In genomic region chr1:2554621-2555387, GRCh38 we compare ENCODE assay signal across 8 cellular contexts. TPM values are rescaled to one million over a fixed set of nuclear protein-coding genes. Genes with fewer than 3 reads are reported as not detected.
A peak's percentile ranks its signal among the peaks of the same experiment; 100 is the strongest.
DNase-seq lines count a peak whose midpoint lies in the region; ATAC-seq, FAIRE-seq and TF ChIP-seq lines count a peak whose summit lies in the region.

No MANE protein-coding gene starts in this region.

- POLR2A ChIA-PET in T-cell (lab: Charles Lee) = no interaction called here

- H3K36me3 ChIP-seq in neural cell (ENCODE audit: insufficient read depth, low read length) = no peaks in the 10 kb centered on the region

- DNase-seq in GM12892 (ENCODE audit: insufficient read length) = peak; percentile 68
- peak in 32 of 34 experiments; percentile 28 to 72 (median 55) for DNase-seq in T-cell
- DNase-seq in chondrocyte (ENCODE audit: low spot score) = no peak
- no peak for DNase-seq in midbrain (lab: John Stamatoyannopoulos, UW)
- no peak for DNase-seq in Ammon's horn (ENCODE audit: low spot score)
- DNase-seq in GM19238 (ENCODE audit: insufficient read length, low spot score) = no peak

- no peak overlapping the region for H2AFZ ChIP-seq in neural cell (ENCODE audit: low read depth, low read length)

- CTCF ChIA-PET in T-cell (lab: Charles Lee) = interaction anchor here in 1 of 2 donors (0.8 kb wide), 1 partner anchor 30 kb away, joined by 3 read pairs; no protein-coding TSS in a partner anchor

- H3K9ac ChIP-seq in neural cell (ENCODE audit: low read length) = no peak overlapping the region

- no peak for TF ChIP-seq EP300 in neural cell (conservative IDR thresholded peaks at IDR 0.05; ENCODE audit: poor library complexity, severe bottlenecking)

- no peaks in the 10 kb centered on the region for H3K9me3 ChIP-seq in neural cell (ENCODE audit: low read length)

- H3K27ac Mint-ChIP-seq in T-cell (peak overlapping the region; percentile 95 to 98), chondrocyte (ENCODE audit: unreplicated experiment) (no peak overlapping the region)

- peak; percentile 69 for TF ChIP-seq CTCF in chondrocyte (IDR thresholded peaks at IDR 0.05)
- TF ChIP-seq CTCF in neural cell (IDR thresholded peaks at IDR 0.05; ENCODE audit: poor library complexity, severe bottlenecking) = peak; percentile 52

- no peak for TF ChIP-seq POLR2A in GM12892 (IDR thresholded peaks at IDR 0.05; ENCODE audit: low read depth, low read length)

- H3K4me3 Mint-ChIP-seq in T-cell (peak overlapping the region; percentile 47 to 98 (median 60)), chondrocyte (ENCODE audit: unreplicated experiment) (no peak overlapping the region)

- H3K9me3 Mint-ChIP-seq in T-cell (no peaks in the 10 kb centered on the region), chondrocyte (ENCODE audit: low read depth) (no peaks in the 10 kb centered on the region)

- no peak overlapping the region for H3K4me3 ChIP-seq in neural cell (ENCODE audit: low read length)

- TF ChIP-seq RAD21 in neural cell (conservative IDR thresholded peaks at IDR 0.05) = peak; percentile 52

- ATAC-seq in T-cell (replicated peaks in 1 of 4) (peak; percentile 30 to 51 (median 44)), GM21717 (IDR thresholded peaks at IDR 0.05; ENCODE audit: unreplicated experiment) (no peak)

- H3K9me2 ChIP-seq in neural cell (ENCODE audit: insufficient read depth, low read length) = no peaks in the 10 kb centered on the region

- no peaks in the 10 kb centered on the region for H3K79me2 ChIP-seq in neural cell (replicated peaks; ENCODE audit: insufficient read depth, low read length)

- H4K20me1 ChIP-seq in neural cell (ENCODE audit: insufficient read depth) = no peaks in the 10 kb centered on the region

- H3K27me3 ChIP-seq in neural cell (ENCODE audit: insufficient read depth, low read depth, low read length) = no peaks in the 10 kb centered on the region

- H3K4me2 ChIP-seq in neural cell (ENCODE audit: low read length) = no peak overlapping the region

- H3K27ac ChIP-seq in neural cell (ENCODE audit: low read length) = no peak overlapping the region

- no peaks in the 10 kb centered on the region for H3F3A ChIP-seq in neural cell (ENCODE audit: insufficient read depth, low read length, poor library complexity, severe bottlenecking)

- FAIRE-seq in GM12892 (lab: Jason Lieb, UNC) = peak; percentile 44

- H3K27me3 Mint-ChIP-seq in T-cell = no peaks in the 10 kb centered on the region
- H3K27me3 Mint-ChIP-seq in chondrocyte (ENCODE audit: low read depth) = no peaks in the 10 kb centered on the region

- H3K36me3 Mint-ChIP-seq in T-cell (peaks cover 3% of the 10 kb centered on the region), chondrocyte (ENCODE audit: low read depth) (no peaks in the 10 kb centered on the region)

- H3K4me1 Mint-ChIP-seq in T-cell (peaks cover 39 to 55% (median 40%) of the 10 kb centered on the region in 3 donors), chondrocyte (ENCODE audit: low read depth) (peaks cover 12% of the 10 kb centered on the region)

TF ChIP-seq in neural cell, 6 proteins besides CTCF, POLR2A, EP300 and RAD21:
- TF ChIP-seq EZH2 (IDR thresholded peaks at IDR 0.05; ENCODE audit: borderline replicate concordance, insufficient read depth, low read length, poor library complexity, severe bottlenecking) = no peak
- TF ChIP-seq SMC3 (conservative IDR thresholded peaks at IDR 0.05; ENCODE audit: poor library complexity) = peak; percentile 54
- TF ChIP-seq REST (IDR thresholded peaks at IDR 0.05; ENCODE audit: borderline replicate concordance) = no peak
- no peak for TF ChIP-seq POLR2AphosphoS5 (IDR thresholded peaks at IDR 0.05)
- TF ChIP-seq TAF1 (IDR thresholded peaks at IDR 0.05; ENCODE audit: low read depth) = no peak

RNA-seq across cellular contexts. Expression of gene TNFRSF14, which starts 1.4 kb away (rescaled TPM):
- polyA plus RNA-seq in GM12892 (2012; ENCODE audit: missing spikeins) = 117 TPM
- total RNA-seq in T-cell (100 to 1,000 TPM; 163 to 214 (median 211) TPM), chondrocyte (0.95 to 2.5 TPM (median 1.1 TPM) in 3 replicates)
- polyA plus RNA-seq in neural cell = 1.1 TPM in 2 replicates
- not detected in 2 replicates for polyA minus RNA-seq in neural cell

RNA-seq across cellular contexts. Expression of gene HES5, which starts 24.7 kb away (rescaled TPM):
- not detected for polyA plus RNA-seq in GM12892 (2012; ENCODE audit: missing spikeins)
- total RNA-seq in T-cell (not detected), chondrocyte (not detected in 3 replicates)
- polyA plus RNA-seq in neural cell = 0.81 TPM in 1 of 2 replicates, not detected in the other
- polyA minus RNA-seq in neural cell = 3.2 and 4.3 TPM in 2 replicates

RNA-seq across cellular contexts. Expression of gene PANK4, which starts 28.4 kb away (rescaled TPM):
- 12.0 TPM for polyA plus RNA-seq in GM12892 (2012; ENCODE audit: missing spikeins)
- total RNA-seq in T-cell (100 to 1,000 TPM in 3 of 5 donors, 10 to 100 TPM in 2; 51.0 to 128 (median 119) TPM), chondrocyte (19.6 to 32.6 TPM (median 20.5 TPM) in 3 replicates)
- 37.9 and 43.4 TPM in 2 replicates for polyA plus RNA-seq in neural cell
- 52.3 and 53.8 TPM in 2 replicates for polyA minus RNA-seq in neural cell

RNA-seq across cellular contexts. Expression of gene PRXL2B, which starts 31.8 kb away (rescaled TPM):
- 5.8 TPM for polyA plus RNA-seq in GM12892 (2012; ENCODE audit: missing spikeins)
- total RNA-seq in T-cell (10 to 100 TPM; 17.3 to 37.6 (median 35.3) TPM), chondrocyte (20.4 to 25.6 TPM (median 22.4 TPM) in 3 replicates)
- 29.0 and 35.9 TPM in 2 replicates for polyA plus RNA-seq in neural cell
- 19.2 and 26.8 TPM in 2 replicates for polyA minus RNA-seq in neural cell

Comparison
In these comparisons a context has a peak if more than half of its experiments do, and no peak if none do; other contexts are left out.
1. DNase-seq: peak in GM12892 (single experiment) and T-cell (32 of 34); none in chondrocyte (single experiment), midbrain (single experiment), Ammon's horn (single experiment) and GM19238 (single experiment).
2. RNA of gene TNFRSF14, which starts 1.4 kb away (total RNA-seq): 163 to 214 TPM in T-cell; 0.95 to 2.5 TPM in chondrocyte; every median in the first group is over 10 times any median in the second.